ENCODE assay signal across 17 cellular contexts in genomic region chr7:148347981-148348380, GRCh38.
A peak's percentile ranks its signal among the peaks of the same experiment; 100 is the strongest.
DNase-seq lines count a peak whose midpoint lies in the region; ATAC-seq, FAIRE-seq and TF ChIP-seq lines count a peak whose summit lies in the region.
"Had no signal": no experiment of that assay in that cellular context is flagged by ENCODE, and none has a peak within 500 bp of the region (broad histone marks: within the 10 kb centered on the region; RNA-seq: fewer than 3 reads in every experiment).

No MANE protein-coding gene starts in this region.

- no peak overlapping the region for H3K9ac ChIP-seq in H1 (replicated peaks in 1 of 4; ENCODE audit: extremely low read depth in 1 of 4, low read depth in 3 of 4, low read length in 3 of 4)

- no peak for ATAC-seq in stimulated activated naive B cell treated with anti-CD40 and anti-IgM and Interleukin-4, amounts not matched to agents 10 μg/mL and 1 μg/mL and 100 μg/mL, for 72 hours (replicated peaks)
- ATAC-seq in GM18517 (IDR thresholded peaks at IDR 0.05; ENCODE audit: unreplicated experiment) (no peak), HG02852 (IDR thresholded peaks at IDR 0.05; ENCODE audit: unreplicated experiment) (no peak)
- ATAC-seq: PC-3 had no signal

- no peak overlapping the region for H4K5ac ChIP-seq in H1 (ENCODE audit: insufficient read length, low read depth, low read length)

- no peak overlapping the region for H3K4ac ChIP-seq in H1 (replicated peaks; ENCODE audit: insufficient read length, low read depth, low read length)

- peaks cover 0 to 65% of the 10 kb centered on the region in 2 experiments; a peak in 2 of 4 replicates for H3K79me2 ChIP-seq in H1 (ENCODE audit: control insufficient read depth in 1 of 2, insufficient read depth in 2 of 2, low read length in 2 of 2)

- peaks cover 0 to 8% (median 4%) of the 10 kb centered on the region in 4 experiments; a peak in 4 of 7 replicates for H3K4me1 ChIP-seq in H1 (replicated peaks in 1 of 4; ENCODE audit: control insufficient read depth in 3 of 4, insufficient read depth in 4 of 4, low read length in 3 of 4)

- TF ChIP-seq CTCF in H1 (IDR thresholded peaks at IDR 0.05; ENCODE audit: control extremely low read depth in 1 of 3, insufficient read depth in 1 of 3, low read depth in 1 of 3, low read length in 3 of 3), result no peak
- TF ChIP-seq CTCF in nephron (IDR thresholded peaks at IDR 0.05; ENCODE audit: unreplicated experiment in 3 of 3), result no peak
- no peak for TF ChIP-seq CTCF in MCF 10A (IDR thresholded peaks at IDR 0.05; ENCODE audit: unreplicated experiment)

- DNase-seq in SK-N-DZ (ENCODE audit: low spot score) (peak; percentile 88), H1 (ENCODE audit: low read depth in 1 of 2, low spot score in 2 of 2) (no peak), MCF 10A (ENCODE audit: unreplicated experiment) (no peak)
- DNase-seq in stimulated activated naive B cell treated with anti-CD40 and anti-IgM and Interleukin-4, amounts not matched to agents 10 μg/mL and 1 μg/mL and 100 μg/mL, for 72 hours, result no peak
- DNase-seq: CD4-positive, CD25-positive, alpha-beta regulatory T cell; DMS79 treated with DMSO at 0.1 percent for 48 hours; Karpas-422; NCI-H1694; NCI-H2081; NCI-H2171; NCI-H524 treated with DMSO at 0.1 percent for 48 hours; PC-3; Right ventricle myocardium superior had no signal

- H2BK5ac ChIP-seq in H1 (ENCODE audit: low read depth, low read length), result no peak overlapping the region

- H3K4me3 ChIP-seq in H1 (ENCODE audit: extremely low read depth in 1 of 4, insufficient read depth in 2 of 4, low read depth in 3 of 4, low read length in 4 of 4), result no peak overlapping the region

- H3K23me2 ChIP-seq in H1 (ENCODE audit: low read depth, low read length), result no peaks in the 10 kb centered on the region

- H3K18ac ChIP-seq in H1 (ENCODE audit: extremely low read depth, low read length), result no peak overlapping the region

- H4K20me1 ChIP-seq in H1 (replicated peaks in 1 of 2; ENCODE audit: control insufficient read depth in 1 of 2, insufficient read depth in 2 of 2, low read length in 2 of 2), result peaks cover 0 to 6% of the 10 kb centered on the region in 2 experiments

- peaks cover 12% of the 10 kb centered on the region for H3K4me1 Mint-ChIP-seq in nephron
- peaks cover 0 to 17% of the 10 kb centered on the region in 2 donors for H3K4me1 Mint-ChIP-seq in stimulated activated naive B cell treated with anti-CD40 and anti-IgM and Interleukin-4, amounts not matched to agents 10 μg/mL and 1 μg/mL and 100 μg/mL, for 72 hours
- H3K4me1 Mint-ChIP-seq in MCF 10A (ENCODE audit: insufficient read depth, unreplicated experiment), result no peaks in the 10 kb centered on the region
- H3K4me1 Mint-ChIP-seq: CD4-positive, CD25-positive, alpha-beta regulatory T cell had no signal

- CTCF ChIA-PET in H1 (lab: Charles Lee; ENCODE audit: partially characterized antibody) (interaction anchor here (0.7 to 1.5 kb wide), 6 partner anchors 9 to 263 kb away, joined by 3 to 9 read pairs (median 4); no protein-coding TSS in a partner anchor), MCF 10A (lab: Yijun Ruan, JAX) (interaction anchor here (1.4 kb wide), 1 partner anchor 21 kb away, joined by 4 read pairs; no protein-coding TSS in a partner anchor)

- TF ChIP-seq EP300 in H1 (IDR thresholded peaks at IDR 0.05; ENCODE audit: borderline replicate concordance in 1 of 2, low read depth in 2 of 2, low read length in 2 of 2), result no peak

- H3K27ac ChIP-seq in H1 (ENCODE audit: low read depth, low read length), result no peak overlapping the region

- no peak overlapping the region for H2AFZ ChIP-seq in H1 (ENCODE audit: low read length)

- TF ChIP-seq RAD21 in H1 (IDR thresholded peaks at IDR 0.05 in 1 of 2, conservative IDR thresholded peaks at IDR 0.05 in 1 of 2; ENCODE audit: low read depth in 2 of 2, low read length in 2 of 2), result no peak

- H3K4me2 ChIP-seq in H1 (ENCODE audit: insufficient read depth in 1 of 2, low read depth in 2 of 2, low read length in 2 of 2), result no peak overlapping the region

- no peaks in the 10 kb centered on the region for H3K27me3 ChIP-seq in H1 (replicated peaks in 1 of 4; ENCODE audit: control insufficient read depth in 3 of 4, extremely low read depth in 1 of 4, insufficient read depth in 3 of 4, low read length in 3 of 4)

- H3K14ac ChIP-seq in H1 (ENCODE audit: insufficient read length), result no peak overlapping the region

- H2BK120ac ChIP-seq in H1 (replicated peaks; ENCODE audit: low read depth, low read length), result no peak overlapping the region

- FAIRE-seq in H1 (lab: Jason Lieb, UNC), result no peak
- FAIRE-seq: GM12892 had no signal

- peaks cover 13% of the 10 kb centered on the region for H3K27me3 Mint-ChIP-seq in nephron (ENCODE audit: low read depth)
- H3K27me3 Mint-ChIP-seq in stimulated activated naive B cell treated with anti-CD40 and anti-IgM and Interleukin-4, amounts not matched to agents 10 μg/mL and 1 μg/mL and 100 μg/mL, for 72 hours, result peaks cover 0 to 9% of the 10 kb centered on the region in 2 donors
- no peaks in the 10 kb centered on the region for H3K27me3 Mint-ChIP-seq in MCF 10A (ENCODE audit: insufficient read depth, unreplicated experiment)

- peaks cover 6% of the 10 kb centered on the region for H3K79me1 ChIP-seq in H1 (ENCODE audit: low read depth, low read length)

- no peak overlapping the region for H4K91ac ChIP-seq in H1 (replicated peaks; ENCODE audit: insufficient read length, low read length)

- 0 out of 2 replicates have a peak overlapping the region, but pooled peaks have one; percentile 13 for H2AK5ac ChIP-seq in H1 (ENCODE audit: low read depth, low read length)

- H3K36me3 Mint-ChIP-seq in nephron (ENCODE audit: low read depth), result peaks cover 5% of the 10 kb centered on the region
- H3K36me3 Mint-ChIP-seq in stimulated activated naive B cell treated with anti-CD40 and anti-IgM and Interleukin-4, amounts not matched to agents 10 μg/mL and 1 μg/mL and 100 μg/mL, for 72 hours, result peaks cover 5% of the 10 kb centered on the region in 2 donors
- no peaks in the 10 kb centered on the region for H3K36me3 Mint-ChIP-seq in MCF 10A (ENCODE audit: insufficient read depth, unreplicated experiment)
- H3K36me3 Mint-ChIP-seq: CD4-positive, CD25-positive, alpha-beta regulatory T cell had no signal

- WGBS in H1 (ENCODE audit: extremely low coverage in 1 of 2, insufficient coverage in 1 of 2, insufficient read length in 1 of 2, insufficient replicate concordance in 2 of 2, low coverage in 1 of 2, low lambda C conversion rate in 2 of 2, missing lambda C conversion rate in 1 of 2), 2 experiments, result 91% methylated on average over 5 of the region's 5 CpGs; no CpG with 5 or more reads in 1 of the 2 experiments

- no peak overlapping the region for H2BK20ac ChIP-seq in H1 (ENCODE audit: low read length)

- TF ChIP-seq POLR2A in H1 (IDR thresholded peaks at IDR 0.05; ENCODE audit: control extremely low read depth in 1 of 2, low read depth in 2 of 2, low read length in 2 of 2), result no peak

- peaks cover 0 to 4% (median 1%) of the 10 kb centered on the region in 4 experiments; a peak in 2 of 8 replicates for H3K36me3 ChIP-seq in H1 (ENCODE audit: control insufficient read depth in 2 of 4, insufficient read depth in 4 of 4, low read length in 3 of 4)

- H3K9me3 ChIP-seq in H1 (ENCODE audit: insufficient read depth in 2 of 2, low read depth in 1 of 2, low read length in 1 of 2), result no peaks in the 10 kb centered on the region

- H4K8ac ChIP-seq in H1 (ENCODE audit: extremely low read depth, insufficient read depth, low read length), result no peak overlapping the region

- H3K23ac ChIP-seq in H1 (ENCODE audit: insufficient read length), result no peak overlapping the region

- peak overlapping the region; percentile 44 to 86 (median 70) for H3K27ac Mint-ChIP-seq in nephron
- H3K27ac Mint-ChIP-seq in stimulated activated naive B cell treated with anti-CD40 and anti-IgM and Interleukin-4, amounts not matched to agents 10 μg/mL and 1 μg/mL and 100 μg/mL, for 72 hours, result peak overlapping the region; percentile 57
- H3K27ac Mint-ChIP-seq in MCF 10A (ENCODE audit: low read depth, unreplicated experiment), result no peak overlapping the region
- H3K27ac Mint-ChIP-seq: CD4-positive, CD25-positive, alpha-beta regulatory T cell had no signal

- no TSS peak for BruUV-seq in MCF 10A (replicated peaks; lab: Mats Ljungman, UMichigan)

- H3K9me3 Mint-ChIP-seq in nephron (no peaks in the 10 kb centered on the region), MCF 10A (ENCODE audit: unreplicated experiment) (peaks cover 5% of the 10 kb centered on the region)
- peaks cover 0 to 6% of the 10 kb centered on the region in 2 donors for H3K9me3 Mint-ChIP-seq in stimulated activated naive B cell treated with anti-CD40 and anti-IgM and Interleukin-4, amounts not matched to agents 10 μg/mL and 1 μg/mL and 100 μg/mL, for 72 hours

- intact Hi-C loops in MCF 10A (cut with micrococcal nuclease), result no loop called here

- POLR2A ChIA-PET in H1 (lab: Charles Lee; ENCODE audit: partially characterized antibody) (interaction anchor here (0.9 kb wide), 1 partner anchor 8 kb away, joined by 3 read pairs; no protein-coding TSS in a partner anchor), MCF 10A (lab: Yijun Ruan, JAX) (interaction anchor here (0.7 kb wide), 1 partner anchor 8 kb away, joined by 3 read pairs; no protein-coding TSS in a partner anchor)

- no peak overlapping the region for H2BK15ac ChIP-seq in H1 (ENCODE audit: low read length)

- H3K4me3 Mint-ChIP-seq in nephron, result peak overlapping the region in 1 of 3 experiments; percentile 0
- H3K4me3 Mint-ChIP-seq in stimulated activated naive B cell treated with anti-CD40 and anti-IgM and Interleukin-4, amounts not matched to agents 10 μg/mL and 1 μg/mL and 100 μg/mL, for 72 hours, result no peak overlapping the region
- no peak overlapping the region for H3K4me3 Mint-ChIP-seq in MCF 10A (ENCODE audit: unreplicated experiment)
- H3K4me3 Mint-ChIP-seq: CD4-positive, CD25-positive, alpha-beta regulatory T cell had no signal

- no peak overlapping the region for H3K56ac ChIP-seq in H1 (replicated peaks; ENCODE audit: insufficient read length, low read depth, low read length)

- no peak overlapping the region for H2BK12ac ChIP-seq in H1 (ENCODE audit: low read depth, low read length)

TF ChIP-seq in H1, 55 proteins besides CTCF, POLR2A, EP300 and RAD21 (continues in another document):
- no peak for TF ChIP-seq NRF1 (IDR thresholded peaks at IDR 0.05; ENCODE audit: low read depth, low read length)
- no peak for TF ChIP-seq HDAC6 (IDR thresholded peaks at IDR 0.05; ENCODE audit: low read depth, low read length)
- TF ChIP-seq ZNF274 (IDR thresholded peaks at IDR 0.05; ENCODE audit: borderline replicate concordance, extremely low read depth, low read length), result no peak
- no peak for TF ChIP-seq TEAD4 (IDR thresholded peaks at IDR 0.05; ENCODE audit: low read depth, low read length)
- no peak for TF ChIP-seq PHF8 (conservative IDR thresholded peaks at IDR 0.05; ENCODE audit: low read depth, low read length)
- no peak for TF ChIP-seq SAP30 (IDR thresholded peaks at IDR 0.05; ENCODE audit: insufficient read depth, insufficient replicate concordance, low read length)
